ENCODE assay signal across 8 cellular contexts in the genomic region with DNA sequence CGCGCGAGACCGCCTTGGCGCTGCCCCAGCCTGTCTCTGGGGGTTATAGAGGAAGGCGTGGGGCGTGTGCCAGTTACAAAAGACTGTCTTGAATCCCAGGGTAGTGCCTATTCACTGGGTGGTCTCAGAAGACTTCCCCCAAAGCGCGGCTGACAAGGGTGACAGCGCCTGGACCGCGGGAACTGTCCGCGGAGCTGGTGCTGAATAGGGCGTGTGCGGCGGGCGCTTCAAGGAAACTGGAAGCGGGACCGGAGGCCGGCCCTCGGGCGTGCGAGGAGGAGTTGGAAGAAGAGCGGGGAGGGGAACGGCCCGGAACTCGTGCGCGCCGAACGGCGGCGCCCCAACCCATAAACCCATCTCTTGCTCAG. TPM values are rescaled to one million over a fixed set of nuclear protein-coding genes. Genes with fewer than 3 reads are reported as not detected.
A peak's percentile ranks its signal among the peaks of the same experiment; 100 is the strongest.
DNase-seq lines count a peak whose midpoint lies in the region; ATAC-seq and TF ChIP-seq lines count a peak whose summit lies in the region.

No MANE protein-coding gene starts in this region.

- H3K18ac ChIP-seq in mesendoderm (ENCODE audit: low read length), result no peak overlapping the region

- H2BK120ac ChIP-seq in mesendoderm (ENCODE audit: low read depth, low read length), result no peak overlapping the region

- H2BK15ac ChIP-seq in mesendoderm (replicated peaks; ENCODE audit: low read depth), result no peak overlapping the region

- H3K79me2 ChIP-seq in mesendoderm (ENCODE audit: control insufficient read depth, insufficient read depth, low read length), result no peaks in the 10 kb centered on the region

- H3K27ac ChIP-seq in dorsolateral prefrontal cortex (no peak overlapping the region), mesendoderm (ENCODE audit: low read depth, low read length) (no peak overlapping the region), transverse colon (no peak overlapping the region)

- H3K9me3 ChIP-seq in transverse colon, result no peaks in the 10 kb centered on the region

- H3K23ac ChIP-seq in mesendoderm (ENCODE audit: low read length), result no peak overlapping the region

- ATAC-seq in Right ventricle myocardium superior (ENCODE audit: poor library complexity) (peak; percentile 82), GM21717 (IDR thresholded peaks at IDR 0.05; ENCODE audit: unreplicated experiment) (no peak), GM18517 (IDR thresholded peaks at IDR 0.05; ENCODE audit: unreplicated experiment) (no peak)

- intact Hi-C loops in Right ventricle myocardium superior (cut with DNase I), result no loop called here
- intact Hi-C loops in cardiac septum (cut with DNase I), result no loop called here
- intact Hi-C loops in dorsolateral prefrontal cortex (cut with DNase I), result loop anchor here in 1 of 2 donors (10.0 kb wide), 1 partner anchor 94 kb away; the partner anchor contains the start of gene ALMS1
- intact Hi-C loops in transverse colon (cut with DNase I; ENCODE audit: low total_unique reads), result no loop called here

- no peak overlapping the region for H4K8ac ChIP-seq in mesendoderm (ENCODE audit: low read depth, low read length)

- no peak overlapping the region for H4K5ac ChIP-seq in mesendoderm (ENCODE audit: low read length)

- no CpG with 5 or more reads among the region's 34 CpGs for WGBS in mesendoderm (ENCODE audit: extremely low coverage, insufficient coverage, low lambda C conversion rate)
- 7 to 15% methylated on average over 5 to 34 of the region's 34 CpGs for WGBS in transverse colon (ENCODE audit: low coverage in 1 of 2), 2 donors

- no peak overlapping the region for H2BK5ac ChIP-seq in mesendoderm (ENCODE audit: low read length)

- no peaks in the 10 kb centered on the region for H3K79me1 ChIP-seq in mesendoderm (ENCODE audit: low read length)

- no peak for TF ChIP-seq EP300 in transverse colon (IDR thresholded peaks at IDR 0.05; ENCODE audit: low read depth)

- in situ Hi-C loops in transverse colon (cut with MboI; ENCODE audit: low pct_ligation_motif_present in 1 of 4, low pct_unique_long_range_greater_than_20kb in 1 of 4, low sequenced_read_pairs in 3 of 4), result no loop called here

- H3K56ac ChIP-seq in mesendoderm (ENCODE audit: low read length), result no peak overlapping the region

- H3K36me3 ChIP-seq in mesendoderm (ENCODE audit: control insufficient read depth, insufficient read depth, low read length), result no peaks in the 10 kb centered on the region
- H3K36me3 ChIP-seq in transverse colon, result no peaks in the 10 kb centered on the region

- H3K4me2 ChIP-seq in mesendoderm (ENCODE audit: low read length), result peak overlapping the region; percentile 1

- H3K4me3 ChIP-seq in dorsolateral prefrontal cortex (peak overlapping the region in 46 of 59 donors; percentile 1 to 70 (median 48)), mesendoderm (ENCODE audit: low read length) (no peak overlapping the region), transverse colon (peak overlapping the region in 2 of 4 donors; percentile 6 to 34)

- no peak for TF ChIP-seq POLR2A in transverse colon (IDR thresholded peaks at IDR 0.05)

- peak; percentile 71 for DNase-seq in Right ventricle myocardium superior
- no peak for DNase-seq in cardiac septum (ENCODE audit: low spot score)
- DNase-seq in UCSD-AML1 (lab: John Stamatoyannopoulos, UW; ENCODE audit: unreplicated experiment), result peak; percentile 71
- peak in 2 of 10 donors; percentile 33 to 47 for DNase-seq in dorsolateral prefrontal cortex
- peak; percentile 77 for DNase-seq in mesendoderm
- DNase-seq in transverse colon, result peak; percentile 45

- H3K4me1 ChIP-seq in mesendoderm (ENCODE audit: control insufficient read depth, low read depth, low read length) (no peaks in the 10 kb centered on the region), transverse colon (peaks cover 2 to 27% (median 17%) of the 10 kb centered on the region in 4 donors)

- H3K27me3 ChIP-seq in dorsolateral prefrontal cortex (peaks cover 0 to 95% (median 40%) of the 10 kb centered on the region in 45 donors), mesendoderm (ENCODE audit: insufficient read depth, low read length, poor library complexity) (peaks cover 28% of the 10 kb centered on the region), transverse colon (peaks cover 66% of the 10 kb centered on the region)

- TF ChIP-seq CTCF in dorsolateral prefrontal cortex (IDR thresholded peaks at IDR 0.05 in 54 of 56, conservative IDR thresholded peaks at IDR 0.05 in 2 of 56; ENCODE audit: low read depth in 1 of 56, partially characterized antibody in 56 of 56) (no peak), transverse colon (IDR thresholded peaks at IDR 0.05) (no peak)

- H2AK5ac ChIP-seq in mesendoderm (ENCODE audit: low read length), result no peak overlapping the region

- H3K9ac ChIP-seq in mesendoderm (ENCODE audit: low read length), result no peak overlapping the region

- H3K4ac ChIP-seq in mesendoderm (ENCODE audit: low read depth, low read length), result no peak overlapping the region

RNA-seq across cellular contexts. Expression of gene EGR4, which starts 2.3 kb away (rescaled TPM):
- total RNA-seq in Right ventricle myocardium superior (not detected), cardiac septum (not detected), dorsolateral prefrontal cortex (10 to 100 TPM in 7 of 120 experiments, 1 to 10 TPM in 109, under 1 TPM in 4; 0.25 to 57.1 (median 3.0) TPM), transverse colon (not detected)
- 0.06 TPM for polyA plus RNA-seq in mesendoderm (2013, experiment 1 of 2)
- polyA plus RNA-seq in mesendoderm (2013, experiment 2 of 2), result 0.04 TPM

RNA-seq across cellular contexts. Expression of gene FBXO41, which starts 6.8 kb away (rescaled TPM):
- total RNA-seq in Right ventricle myocardium superior (0.51 TPM), cardiac septum (1.3 TPM), dorsolateral prefrontal cortex (100 to 1,000 TPM in 86 of 120 experiments, 10 to 100 TPM in 34; 33.6 to 164 (median 112) TPM), transverse colon (1 to 10 TPM; 1.4 to 10.0 (median 5.7) TPM)
- polyA plus RNA-seq in mesendoderm (2013, experiment 1 of 2), result 2.1 TPM
- 2.2 TPM for polyA plus RNA-seq in mesendoderm (2013, experiment 2 of 2)

RNA-seq across cellular contexts. Expression of gene CCT7, which starts 57.0 kb away (rescaled TPM):
- total RNA-seq in Right ventricle myocardium superior, result 194 TPM
- total RNA-seq in cardiac septum, result 186 TPM
- total RNA-seq in dorsolateral prefrontal cortex, result 100 to 1,000 TPM; 123 to 278 (median 188) TPM
- 657 TPM for polyA plus RNA-seq in mesendoderm (2013, experiment 1 of 2)
- 670 TPM for polyA plus RNA-seq in mesendoderm (2013, experiment 2 of 2)
- total RNA-seq in transverse colon, result 100 to 1,000 TPM in 3 of 4 donors, 10 to 100 TPM in 1; 87.9 to 171 (median 116) TPM

RNA-seq across cellular contexts. Expression of gene PRADC1, which starts 58.0 kb away (rescaled TPM):
- total RNA-seq in Right ventricle myocardium superior, result 91.6 TPM
- total RNA-seq in cardiac septum, result 85.8 TPM
- total RNA-seq in dorsolateral prefrontal cortex, result 10 to 100 TPM; 12.9 to 36.2 (median 21.9) TPM
- 5.6 TPM for polyA plus RNA-seq in mesendoderm (2013, experiment 1 of 2)
- 5.6 TPM for polyA plus RNA-seq in mesendoderm (2013, experiment 2 of 2)
- total RNA-seq in transverse colon, result 10 to 100 TPM; 44.3 to 77.1 (median 61.8) TPM
